1 cellular context compared by ENCODE assay signal in genomic region chr2:178479275-178479616, GRCh38.
TF ChIP-seq lines count a peak whose summit lies in the region.

No MANE protein-coding gene starts in this region.

TF ChIP-seq in SK-N-SH treated with all-trans-retinoic acid at 6 μM for 48 hours, 23 proteins besides CTCF, POLR2A, EP300 and RAD21 (continued from another document):
- TF ChIP-seq PATZ1 (CRISPR knock-in tag; IDR thresholded peaks at IDR 0.05; ENCODE audit: borderline replicate concordance) (no peak), BACH2 (CRISPR knock-in tag; IDR thresholded peaks at IDR 0.05; ENCODE audit: borderline replicate concordance) (no peak), SNAI2 (CRISPR knock-in tag; IDR thresholded peaks at IDR 0.05) (no peak), POU6F1 (CRISPR knock-in tag; IDR thresholded peaks at IDR 0.05; ENCODE audit: borderline replicate concordance, low read depth) (no peak), GLIS3 (CRISPR knock-in tag; IDR thresholded peaks at IDR 0.05) (no peak)
